Comparison of ENCODE assay signal across 1 cellular context in the genomic region with DNA sequence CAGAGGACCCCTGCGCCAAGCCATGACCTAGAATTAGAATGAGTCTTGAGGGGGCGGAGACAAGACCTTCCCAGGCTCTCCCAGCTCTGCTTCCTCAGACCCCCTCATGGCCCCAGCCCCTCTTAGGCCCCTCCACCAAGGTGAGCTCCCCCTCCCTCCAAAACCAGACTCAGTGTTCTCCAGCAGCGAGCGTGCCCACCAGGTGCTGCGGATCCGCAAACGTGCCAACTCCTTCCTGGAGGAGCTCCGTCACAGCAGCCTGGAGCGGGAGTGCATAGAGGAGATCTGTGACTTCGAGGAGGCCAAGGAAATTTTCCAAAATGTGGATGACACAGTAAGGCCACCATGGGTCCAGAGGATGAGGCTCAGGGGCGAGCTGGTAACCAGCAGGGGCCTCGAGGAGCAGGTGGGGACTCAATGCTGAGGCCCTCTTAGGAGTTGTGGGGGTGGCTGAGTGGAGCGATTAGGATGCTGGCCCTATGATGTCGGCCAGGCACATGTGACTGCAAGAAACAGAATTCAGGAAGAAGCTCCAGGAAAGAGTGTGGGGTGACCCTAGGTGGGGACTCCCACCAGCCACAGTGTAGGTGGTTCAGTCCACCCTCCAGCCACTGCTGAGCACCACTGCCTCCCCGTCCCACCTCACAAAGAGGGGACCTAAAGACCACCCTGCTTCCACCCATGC.
TF ChIP-seq lines count a peak whose summit lies in the region.

No MANE protein-coding gene starts in this region.

TF ChIP-seq in HepG2, 621 proteins besides CTCF, POLR2A, EP300 and RAD21 (continues in another document):
- no peak for TF ChIP-seq ZFP37 (CRISPR knock-in tag; IDR thresholded peaks at IDR 0.05; ENCODE audit: borderline replicate concordance)
- TF ChIP-seq ZNF615 (CRISPR knock-in tag; IDR thresholded peaks at IDR 0.05; ENCODE audit: borderline replicate concordance): no peak
- TF ChIP-seq SSRP1 (CRISPR knock-in tag; IDR thresholded peaks at IDR 0.05): no peak
- TF ChIP-seq, protein P1, sequence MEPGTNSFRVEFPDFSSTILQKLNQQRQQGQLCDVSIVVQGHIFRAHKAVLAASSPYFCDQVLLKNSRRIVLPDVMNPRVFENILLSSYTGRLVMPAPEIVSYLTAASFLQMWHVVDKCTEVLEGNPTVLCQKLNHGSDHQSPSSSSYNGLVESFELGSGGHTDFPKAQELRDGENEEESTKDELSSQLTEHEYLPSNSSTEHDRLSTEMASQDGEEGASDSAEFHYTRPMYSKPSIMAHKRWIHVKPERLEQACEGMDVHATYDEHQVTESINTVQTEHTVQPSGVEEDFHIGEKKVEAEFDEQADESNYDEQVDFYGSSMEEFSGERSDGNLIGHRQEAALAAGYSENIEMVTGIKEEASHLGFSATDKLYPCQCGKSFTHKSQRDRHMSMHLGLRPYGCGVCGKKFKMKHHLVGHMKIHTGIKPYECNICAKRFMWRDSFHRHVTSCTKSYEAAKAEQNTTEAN (CRISPR knock-in tag; conservative IDR thresholded peaks at IDR 0.05): no peak
- TF ChIP-seq TBX2 (CRISPR knock-in tag; IDR thresholded peaks at IDR 0.05; ENCODE audit: borderline replicate concordance): 0 out of 2 replicates have a peak, but pooled peaks have one; percentile 41
- TF ChIP-seq ZNF562 (CRISPR knock-in tag; IDR thresholded peaks at IDR 0.05; ENCODE audit: borderline replicate concordance): no peak
- TF ChIP-seq TOE1 (CRISPR knock-in tag; IDR thresholded peaks at IDR 0.05): no peak
- TF ChIP-seq ARHGAP35 (CRISPR knock-in tag; IDR thresholded peaks at IDR 0.05; ENCODE audit: borderline replicate concordance): no peak
- TF ChIP-seq LCORL (IDR thresholded peaks at IDR 0.05): no peak
- no peak for TF ChIP-seq LCORL (CRISPR knock-in tag; IDR thresholded peaks at IDR 0.05)
- no peak for TF ChIP-seq SUZ12 (IDR thresholded peaks at IDR 0.05; ENCODE audit: low read depth, low read length)
- peak; percentile 41; the same call in 1 of the 2 replicates for TF ChIP-seq ZSCAN31 (CRISPR knock-in tag; IDR thresholded peaks at IDR 0.05; ENCODE audit: low read depth)
- TF ChIP-seq, protein P2, sequence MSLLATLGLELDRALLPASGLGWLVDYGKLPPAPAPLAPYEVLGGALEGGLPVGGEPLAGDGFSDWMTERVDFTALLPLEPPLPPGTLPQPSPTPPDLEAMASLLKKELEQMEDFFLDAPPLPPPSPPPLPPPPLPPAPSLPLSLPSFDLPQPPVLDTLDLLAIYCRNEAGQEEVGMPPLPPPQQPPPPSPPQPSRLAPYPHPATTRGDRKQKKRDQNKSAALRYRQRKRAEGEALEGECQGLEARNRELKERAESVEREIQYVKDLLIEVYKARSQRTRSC (CRISPR knock-in tag; IDR thresholded peaks at IDR 0.05; ENCODE audit: low read depth): no peak
- TF ChIP-seq, protein P3, sequence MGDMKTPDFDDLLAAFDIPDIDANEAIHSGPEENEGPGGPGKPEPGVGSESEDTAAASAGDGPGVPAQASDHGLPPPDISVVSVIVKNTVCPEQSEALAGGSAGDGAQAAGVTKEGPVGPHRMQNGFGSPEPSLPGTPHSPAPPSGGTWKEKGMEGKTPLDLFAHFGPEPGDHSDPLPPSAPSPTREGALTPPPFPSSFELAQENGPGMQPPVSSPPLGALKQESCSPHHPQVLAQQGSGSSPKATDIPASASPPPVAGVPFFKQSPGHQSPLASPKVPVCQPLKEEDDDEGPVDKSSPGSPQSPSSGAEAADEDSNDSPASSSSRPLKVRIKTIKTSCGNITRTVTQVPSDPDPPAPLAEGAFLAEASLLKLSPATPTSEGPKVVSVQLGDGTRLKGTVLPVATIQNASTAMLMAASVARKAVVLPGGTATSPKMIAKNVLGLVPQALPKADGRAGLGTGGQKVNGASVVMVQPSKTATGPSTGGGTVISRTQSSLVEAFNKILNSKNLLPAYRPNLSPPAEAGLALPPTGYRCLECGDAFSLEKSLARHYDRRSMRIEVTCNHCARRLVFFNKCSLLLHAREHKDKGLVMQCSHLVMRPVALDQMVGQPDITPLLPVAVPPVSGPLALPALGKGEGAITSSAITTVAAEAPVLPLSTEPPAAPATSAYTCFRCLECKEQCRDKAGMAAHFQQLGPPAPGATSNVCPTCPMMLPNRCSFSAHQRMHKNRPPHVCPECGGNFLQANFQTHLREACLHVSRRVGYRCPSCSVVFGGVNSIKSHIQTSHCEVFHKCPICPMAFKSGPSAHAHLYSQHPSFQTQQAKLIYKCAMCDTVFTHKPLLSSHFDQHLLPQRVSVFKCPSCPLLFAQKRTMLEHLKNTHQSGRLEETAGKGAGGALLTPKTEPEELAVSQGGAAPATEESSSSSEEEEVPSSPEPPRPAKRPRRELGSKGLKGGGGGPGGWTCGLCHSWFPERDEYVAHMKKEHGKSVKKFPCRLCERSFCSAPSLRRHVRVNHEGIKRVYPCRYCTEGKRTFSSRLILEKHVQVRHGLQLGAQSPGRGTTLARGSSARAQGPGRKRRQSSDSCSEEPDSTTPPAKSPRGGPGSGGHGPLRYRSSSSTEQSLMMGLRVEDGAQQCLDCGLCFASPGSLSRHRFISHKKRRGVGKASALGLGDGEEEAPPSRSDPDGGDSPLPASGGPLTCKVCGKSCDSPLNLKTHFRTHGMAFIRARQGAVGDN (CRISPR knock-in tag; IDR thresholded peaks at IDR 0.05): peak; percentile 29
- peak; percentile 66 for TF ChIP-seq AGO2 (optimal IDR thresholded peaks at IDR 0.05; ENCODE audit: low read depth, low read length)
- TF ChIP-seq, protein P4, sequence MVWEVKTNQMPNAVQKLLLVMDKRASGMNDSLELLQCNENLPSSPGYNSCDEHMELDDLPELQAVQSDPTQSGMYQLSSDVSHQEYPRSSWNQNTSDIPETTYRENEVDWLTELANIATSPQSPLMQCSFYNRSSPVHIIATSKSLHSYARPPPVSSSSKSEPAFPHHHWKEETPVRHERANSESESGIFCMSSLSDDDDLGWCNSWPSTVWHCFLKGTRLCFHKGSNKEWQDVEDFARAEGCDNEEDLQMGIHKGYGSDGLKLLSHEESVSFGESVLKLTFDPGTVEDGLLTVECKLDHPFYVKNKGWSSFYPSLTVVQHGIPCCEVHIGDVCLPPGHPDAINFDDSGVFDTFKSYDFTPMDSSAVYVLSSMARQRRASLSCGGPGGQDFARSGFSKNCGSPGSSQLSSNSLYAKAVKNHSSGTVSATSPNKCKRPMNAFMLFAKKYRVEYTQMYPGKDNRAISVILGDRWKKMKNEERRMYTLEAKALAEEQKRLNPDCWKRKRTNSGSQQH (CRISPR knock-in tag; IDR thresholded peaks at IDR 0.05; ENCODE audit: low read depth): no peak
- TF ChIP-seq PITX1 (CRISPR knock-in tag; IDR thresholded peaks at IDR 0.05): no peak
- TF ChIP-seq, protein P5, sequence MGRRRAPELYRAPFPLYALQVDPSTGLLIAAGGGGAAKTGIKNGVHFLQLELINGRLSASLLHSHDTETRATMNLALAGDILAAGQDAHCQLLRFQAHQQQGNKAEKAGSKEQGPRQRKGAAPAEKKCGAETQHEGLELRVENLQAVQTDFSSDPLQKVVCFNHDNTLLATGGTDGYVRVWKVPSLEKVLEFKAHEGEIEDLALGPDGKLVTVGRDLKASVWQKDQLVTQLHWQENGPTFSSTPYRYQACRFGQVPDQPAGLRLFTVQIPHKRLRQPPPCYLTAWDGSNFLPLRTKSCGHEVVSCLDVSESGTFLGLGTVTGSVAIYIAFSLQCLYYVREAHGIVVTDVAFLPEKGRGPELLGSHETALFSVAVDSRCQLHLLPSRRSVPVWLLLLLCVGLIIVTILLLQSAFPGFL (CRISPR knock-in tag; IDR thresholded peaks at IDR 0.05): no peak
- TF ChIP-seq, protein P6, sequence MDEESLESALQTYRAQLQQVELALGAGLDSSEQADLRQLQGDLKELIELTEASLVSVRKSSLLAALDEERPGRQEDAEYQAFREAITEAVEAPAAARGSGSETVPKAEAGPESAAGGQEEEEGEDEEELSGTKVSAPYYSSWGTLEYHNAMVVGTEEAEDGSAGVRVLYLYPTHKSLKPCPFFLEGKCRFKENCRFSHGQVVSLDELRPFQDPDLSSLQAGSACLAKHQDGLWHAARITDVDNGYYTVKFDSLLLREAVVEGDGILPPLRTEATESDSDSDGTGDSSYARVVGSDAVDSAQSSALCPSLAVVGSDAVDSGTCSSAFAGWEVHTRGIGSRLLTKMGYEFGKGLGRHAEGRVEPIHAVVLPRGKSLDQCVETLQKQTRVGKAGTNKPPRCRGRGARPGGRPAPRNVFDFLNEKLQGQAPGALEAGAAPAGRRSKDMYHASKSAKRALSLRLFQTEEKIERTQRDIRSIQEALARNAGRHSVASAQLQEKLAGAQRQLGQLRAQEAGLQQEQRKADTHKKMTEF (CRISPR knock-in tag; IDR thresholded peaks at IDR 0.05): no peak
- TF ChIP-seq JARID2 (CRISPR knock-in tag; IDR thresholded peaks at IDR 0.05; ENCODE audit: insufficient replicate concordance): no peak
- no peak for TF ChIP-seq DNMT3B (CRISPR knock-in tag; conservative IDR thresholded peaks at IDR 0.05)
- no peak for TF ChIP-seq POLR2AphosphoS2 (IDR thresholded peaks at IDR 0.05; ENCODE audit: low read depth, low read length)
- TF ChIP-seq U2AF2 (IDR thresholded peaks at IDR 0.05; ENCODE audit: low read depth, low read length): no peak
- TF ChIP-seq ZSCAN25 (CRISPR knock-in tag; IDR thresholded peaks at IDR 0.05): no peak
- TF ChIP-seq, protein P7, sequence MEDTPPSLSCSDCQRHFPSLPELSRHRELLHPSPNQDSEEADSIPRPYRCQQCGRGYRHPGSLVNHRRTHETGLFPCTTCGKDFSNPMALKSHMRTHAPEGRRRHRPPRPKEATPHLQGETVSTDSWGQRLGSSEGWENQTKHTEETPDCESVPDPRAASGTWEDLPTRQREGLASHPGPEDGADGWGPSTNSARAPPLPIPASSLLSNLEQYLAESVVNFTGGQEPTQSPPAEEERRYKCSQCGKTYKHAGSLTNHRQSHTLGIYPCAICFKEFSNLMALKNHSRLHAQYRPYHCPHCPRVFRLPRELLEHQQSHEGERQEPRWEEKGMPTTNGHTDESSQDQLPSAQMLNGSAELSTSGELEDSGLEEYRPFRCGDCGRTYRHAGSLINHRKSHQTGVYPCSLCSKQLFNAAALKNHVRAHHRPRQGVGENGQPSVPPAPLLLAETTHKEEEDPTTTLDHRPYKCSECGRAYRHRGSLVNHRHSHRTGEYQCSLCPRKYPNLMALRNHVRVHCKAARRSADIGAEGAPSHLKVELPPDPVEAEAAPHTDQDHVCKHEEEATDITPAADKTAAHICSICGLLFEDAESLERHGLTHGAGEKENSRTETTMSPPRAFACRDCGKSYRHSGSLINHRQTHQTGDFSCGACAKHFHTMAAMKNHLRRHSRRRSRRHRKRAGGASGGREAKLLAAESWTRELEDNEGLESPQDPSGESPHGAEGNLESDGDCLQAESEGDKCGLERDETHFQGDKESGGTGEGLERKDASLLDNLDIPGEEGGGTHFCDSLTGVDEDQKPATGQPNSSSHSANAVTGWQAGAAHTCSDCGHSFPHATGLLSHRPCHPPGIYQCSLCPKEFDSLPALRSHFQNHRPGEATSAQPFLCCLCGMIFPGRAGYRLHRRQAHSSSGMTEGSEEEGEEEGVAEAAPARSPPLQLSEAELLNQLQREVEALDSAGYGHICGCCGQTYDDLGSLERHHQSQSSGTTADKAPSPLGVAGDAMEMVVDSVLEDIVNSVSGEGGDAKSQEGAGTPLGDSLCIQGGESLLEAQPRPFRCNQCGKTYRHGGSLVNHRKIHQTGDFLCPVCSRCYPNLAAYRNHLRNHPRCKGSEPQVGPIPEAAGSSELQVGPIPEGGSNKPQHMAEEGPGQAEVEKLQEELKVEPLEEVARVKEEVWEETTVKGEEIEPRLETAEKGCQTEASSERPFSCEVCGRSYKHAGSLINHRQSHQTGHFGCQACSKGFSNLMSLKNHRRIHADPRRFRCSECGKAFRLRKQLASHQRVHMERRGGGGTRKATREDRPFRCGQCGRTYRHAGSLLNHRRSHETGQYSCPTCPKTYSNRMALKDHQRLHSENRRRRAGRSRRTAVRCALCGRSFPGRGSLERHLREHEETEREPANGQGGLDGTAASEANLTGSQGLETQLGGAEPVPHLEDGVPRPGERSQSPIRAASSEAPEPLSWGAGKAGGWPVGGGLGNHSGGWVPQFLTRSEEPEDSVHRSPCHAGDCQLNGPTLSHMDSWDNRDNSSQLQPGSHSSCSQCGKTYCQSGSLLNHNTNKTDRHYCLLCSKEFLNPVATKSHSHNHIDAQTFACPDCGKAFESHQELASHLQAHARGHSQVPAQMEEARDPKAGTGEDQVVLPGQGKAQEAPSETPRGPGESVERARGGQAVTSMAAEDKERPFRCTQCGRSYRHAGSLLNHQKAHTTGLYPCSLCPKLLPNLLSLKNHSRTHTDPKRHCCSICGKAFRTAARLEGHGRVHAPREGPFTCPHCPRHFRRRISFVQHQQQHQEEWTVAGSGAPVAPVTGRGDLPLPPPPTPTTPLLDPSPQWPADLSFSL (CRISPR knock-in tag; IDR thresholded peaks at IDR 0.05): no peak
- TF ChIP-seq ZNF441 (CRISPR knock-in tag; IDR thresholded peaks at IDR 0.05; ENCODE audit: borderline replicate concordance): no peak
- TF ChIP-seq REL (CRISPR knock-in tag; conservative IDR thresholded peaks at IDR 0.05): no peak
- TF ChIP-seq, protein P8, sequence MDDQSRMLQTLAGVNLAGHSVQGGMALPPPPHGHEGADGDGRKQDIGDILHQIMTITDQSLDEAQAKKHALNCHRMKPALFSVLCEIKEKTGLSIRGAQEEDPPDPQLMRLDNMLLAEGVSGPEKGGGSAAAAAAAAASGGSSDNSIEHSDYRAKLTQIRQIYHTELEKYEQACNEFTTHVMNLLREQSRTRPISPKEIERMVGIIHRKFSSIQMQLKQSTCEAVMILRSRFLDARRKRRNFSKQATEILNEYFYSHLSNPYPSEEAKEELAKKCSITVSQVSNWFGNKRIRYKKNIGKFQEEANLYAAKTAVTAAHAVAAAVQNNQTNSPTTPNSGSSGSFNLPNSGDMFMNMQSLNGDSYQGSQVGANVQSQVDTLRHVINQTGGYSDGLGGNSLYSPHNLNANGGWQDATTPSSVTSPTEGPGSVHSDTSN (CRISPR knock-in tag; IDR thresholded peaks at IDR 0.05; ENCODE audit: borderline replicate concordance): no peak
- no peak for TF ChIP-seq MED8 (CRISPR knock-in tag; IDR thresholded peaks at IDR 0.05; ENCODE audit: insufficient replicate concordance)
- TF ChIP-seq ZNF839 (CRISPR knock-in tag; IDR thresholded peaks at IDR 0.05; ENCODE audit: borderline replicate concordance): no peak
- TF ChIP-seq ZNF773 (CRISPR knock-in tag; IDR thresholded peaks at IDR 0.05; ENCODE audit: borderline replicate concordance): no peak
- TF ChIP-seq TRIM24 (CRISPR knock-in tag; IDR thresholded peaks at IDR 0.05): no peak
- TF ChIP-seq RBFOX2 (IDR thresholded peaks at IDR 0.05; ENCODE audit: low read depth, low read length): peak; percentile 59; the same call in 1 of the 2 replicates
- TF ChIP-seq, protein P9, sequence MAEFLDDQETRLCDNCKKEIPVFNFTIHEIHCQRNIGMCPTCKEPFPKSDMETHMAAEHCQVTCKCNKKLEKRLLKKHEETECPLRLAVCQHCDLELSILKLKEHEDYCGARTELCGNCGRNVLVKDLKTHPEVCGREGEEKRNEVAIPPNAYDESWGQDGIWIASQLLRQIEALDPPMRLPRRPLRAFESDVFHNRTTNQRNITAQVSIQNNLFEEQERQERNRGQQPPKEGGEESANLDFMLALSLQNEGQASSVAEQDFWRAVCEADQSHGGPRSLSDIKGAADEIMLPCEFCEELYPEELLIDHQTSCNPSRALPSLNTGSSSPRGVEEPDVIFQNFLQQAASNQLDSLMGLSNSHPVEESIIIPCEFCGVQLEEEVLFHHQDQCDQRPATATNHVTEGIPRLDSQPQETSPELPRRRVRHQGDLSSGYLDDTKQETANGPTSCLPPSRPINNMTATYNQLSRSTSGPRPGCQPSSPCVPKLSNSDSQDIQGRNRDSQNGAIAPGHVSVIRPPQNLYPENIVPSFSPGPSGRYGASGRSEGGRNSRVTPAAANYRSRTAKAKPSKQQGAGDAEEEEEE (CRISPR knock-in tag; IDR thresholded peaks at IDR 0.05; ENCODE audit: borderline replicate concordance): no peak
- TF ChIP-seq MTA1 (CRISPR knock-in tag; IDR thresholded peaks at IDR 0.05; ENCODE audit: borderline replicate concordance): no peak
- TF ChIP-seq ZNF484 (CRISPR knock-in tag; IDR thresholded peaks at IDR 0.05; ENCODE audit: borderline replicate concordance, low read depth): no peak
- TF ChIP-seq SNAPC2 (CRISPR knock-in tag; IDR thresholded peaks at IDR 0.05): no peak
